In genomic region chr21:38918629-38919346, GRCh38 we compare ENCODE assay signal across 1 cellular context.
TF ChIP-seq lines count a peak whose summit lies in the region.

No MANE protein-coding gene starts in this region.

TF ChIP-seq in HepG2, 621 proteins besides CTCF, POLR2A, EP300 and RAD21 (continued from another document and continues in another):
- TF ChIP-seq HOMEZ (CRISPR knock-in tag; IDR thresholded peaks at IDR 0.05; ENCODE audit: low read depth) (0 out of 2 replicates have a peak, but pooled peaks have one; percentile 22), MYC (CRISPR knock-in tag; IDR thresholded peaks at IDR 0.05; ENCODE audit: borderline replicate concordance) (peak; percentile 29; the same call in 1 of the 2 replicates), SYNCRIP (IDR thresholded peaks at IDR 0.05; ENCODE audit: insufficient read depth, low read depth, low read length) (no peak), ZNF274 (CRISPR knock-in tag; IDR thresholded peaks at IDR 0.05) (no peak), MIXL1 (CRISPR knock-in tag; IDR thresholded peaks at IDR 0.05) (peak; percentile 47; the same call in 1 of the 2 replicates), DNMT1 (CRISPR knock-in tag; IDR thresholded peaks at IDR 0.05) (no peak), ZNF282 (IDR thresholded peaks at IDR 0.05; ENCODE audit: partially characterized antibody) (no peak), EZH2 (conservative IDR thresholded peaks at IDR 0.05; ENCODE audit: low read depth, low read length) (no peak), RORA (CRISPR knock-in tag; IDR thresholded peaks at IDR 0.05) (no peak), HNF4G (IDR thresholded peaks at IDR 0.05; ENCODE audit: borderline replicate concordance, low read depth, low read length) (no peak), HNF4G (CRISPR knock-in tag; IDR thresholded peaks at IDR 0.05; ENCODE audit: borderline replicate concordance, low read depth) (no peak), FOXO4 (CRISPR knock-in tag; conservative IDR thresholded peaks at IDR 0.05) (no peak), ZNF12 (CRISPR knock-in tag; IDR thresholded peaks at IDR 0.05) (no peak), HMG20A (CRISPR knock-in tag; IDR thresholded peaks at IDR 0.05; ENCODE audit: borderline replicate concordance) (peak; percentile 68; the same call in 1 of the 2 replicates), FOXP1 (IDR thresholded peaks at IDR 0.05) (no peak), FOXP1 (CRISPR knock-in tag; IDR thresholded peaks at IDR 0.05) (peak; percentile 91), SKIL (CRISPR knock-in tag; IDR thresholded peaks at IDR 0.05; ENCODE audit: borderline replicate concordance) (no peak), ZHX2 (IDR thresholded peaks at IDR 0.05; ENCODE audit: low read depth) (no peak), ZHX2 (CRISPR knock-in tag; IDR thresholded peaks at IDR 0.05; ENCODE audit: borderline replicate concordance) (no peak), ARNTL (CRISPR knock-in tag; IDR thresholded peaks at IDR 0.05) (0 out of 2 replicates have a peak, but pooled peaks have one; percentile 44), ZNF616 (CRISPR knock-in tag; IDR thresholded peaks at IDR 0.05; ENCODE audit: low read depth) (no peak), ZNF792 (CRISPR knock-in tag; IDR thresholded peaks at IDR 0.05) (0 out of 2 replicates have a peak, but pooled peaks have one; percentile 30), ZNF547 (CRISPR knock-in tag; IDR thresholded peaks at IDR 0.05) (no peak), ZNF430 (CRISPR knock-in tag; IDR thresholded peaks at IDR 0.05) (peak; percentile 45; the same call in 1 of the 2 replicates), ZNF713 (CRISPR knock-in tag; IDR thresholded peaks at IDR 0.05) (no peak), SSRP1 (CRISPR knock-in tag; IDR thresholded peaks at IDR 0.05) (0 out of 2 replicates have a peak, but pooled peaks have one; percentile 37), HNRNPLL (IDR thresholded peaks at IDR 0.05; ENCODE audit: low read depth, low read length, poor library complexity, severe bottlenecking) (no peak), SALL1 (CRISPR knock-in tag; IDR thresholded peaks at IDR 0.05) (peak; percentile 19; the same call in 1 of the 2 replicates), CREB3 (CRISPR knock-in tag; IDR thresholded peaks at IDR 0.05) (no peak), SIX1 (CRISPR knock-in tag; IDR thresholded peaks at IDR 0.05; ENCODE audit: borderline replicate concordance) (peak; percentile 30; the same call in 1 of the 2 replicates), BRD4 (CRISPR knock-in tag; IDR thresholded peaks at IDR 0.05) (no peak), ZFP36L1 (CRISPR knock-in tag; IDR thresholded peaks at IDR 0.05) (no peak; the same call in 1 of the 2 replicates), ZFP36 (IDR thresholded peaks at IDR 0.05; ENCODE audit: borderline replicate concordance, low read depth, low read length, partially characterized antibody) (no peak), SPEN (CRISPR knock-in tag; IDR thresholded peaks at IDR 0.05; ENCODE audit: low read depth) (no peak), CEBPB (IDR thresholded peaks at IDR 0.05; ENCODE audit: borderline replicate concordance, low read depth, low read length) (no peak), IRF2 (CRISPR knock-in tag; IDR thresholded peaks at IDR 0.05) (peak; percentile 32; the same call in 1 of the 2 replicates), ZFYVE20 (CRISPR knock-in tag; IDR thresholded peaks at IDR 0.05; ENCODE audit: borderline replicate concordance, low read depth) (no peak), ZNF143 (CRISPR knock-in tag; IDR thresholded peaks at IDR 0.05) (no peak), ZNF674 (CRISPR knock-in tag; IDR thresholded peaks at IDR 0.05; ENCODE audit: low read depth) (no peak), HOXA7 (CRISPR knock-in tag; IDR thresholded peaks at IDR 0.05) (no peak), ARID5B (CRISPR knock-in tag; IDR thresholded peaks at IDR 0.05) (peak; percentile 80), ZSCAN25 (CRISPR knock-in tag; IDR thresholded peaks at IDR 0.05) (peak; percentile 42; the same call in 1 of the 2 replicates), MAF1 (CRISPR knock-in tag; IDR thresholded peaks at IDR 0.05; ENCODE audit: borderline replicate concordance) (no peak), ZFP1 (CRISPR knock-in tag; IDR thresholded peaks at IDR 0.05) (no peak), TFAP4 (IDR thresholded peaks at IDR 0.05; ENCODE audit: borderline replicate concordance, low read depth) (peak; percentile 36; the same call in 1 of the 2 replicates), JARID2 (CRISPR knock-in tag; IDR thresholded peaks at IDR 0.05; ENCODE audit: insufficient replicate concordance) (no peak), DBP (CRISPR knock-in tag; IDR thresholded peaks at IDR 0.05; ENCODE audit: not compliant biosample characterization) (no peak), HOXD1 (CRISPR knock-in tag; IDR thresholded peaks at IDR 0.05) (no peak), ZFP37 (CRISPR knock-in tag; IDR thresholded peaks at IDR 0.05; ENCODE audit: borderline replicate concordance) (no peak), ZNF232 (CRISPR knock-in tag; IDR thresholded peaks at IDR 0.05; ENCODE audit: borderline replicate concordance) (no peak), U2AF1 (optimal IDR thresholded peaks at IDR 0.05; ENCODE audit: low read depth, low read length) (no peak), SNRNP70 (IDR thresholded peaks at IDR 0.05; ENCODE audit: low read depth, low read length) (no peak)
